Comparison of ENCODE assay signal across 1 cellular context in genomic region chr6:136244061-136244616, GRCh38.
TF ChIP-seq lines count a peak whose summit lies in the region.

No MANE protein-coding gene starts in this region.

TF ChIP-seq in HepG2, 621 proteins besides CTCF, POLR2A, EP300 and RAD21 (continued from another document):
- TF ChIP-seq CBX2 (IDR thresholded peaks at IDR 0.05; ENCODE audit: low read depth, low read length) (no peak), CBX2 (CRISPR knock-in tag; IDR thresholded peaks at IDR 0.05; ENCODE audit: low read depth) (no peak), NONO (IDR thresholded peaks at IDR 0.05) (no peak), NONO (CRISPR knock-in tag; conservative IDR thresholded peaks at IDR 0.05) (no peak), ATF7 (IDR thresholded peaks at IDR 0.05) (no peak), ATF7 (CRISPR knock-in tag; IDR thresholded peaks at IDR 0.05) (no peak), ZNF136 (CRISPR knock-in tag; IDR thresholded peaks at IDR 0.05; ENCODE audit: low read depth) (no peak), ZBTB38 (CRISPR knock-in tag; IDR thresholded peaks at IDR 0.05) (no peak), ZNF331 (CRISPR knock-in tag; IDR thresholded peaks at IDR 0.05) (no peak), ZNF775 (CRISPR knock-in tag; IDR thresholded peaks at IDR 0.05; ENCODE audit: borderline replicate concordance) (no peak), NR2C2 (CRISPR knock-in tag; IDR thresholded peaks at IDR 0.05; ENCODE audit: borderline replicate concordance) (no peak)
TF ChIP-seq in HepG2: peak in this region for 0.
